Comparison of ENCODE assay signal across 18 cellular contexts in genomic region chr22:28548411-28548810, GRCh38.
"Had no signal": no experiment of that assay in that cellular context is flagged by ENCODE, and none has a peak within 500 bp of the region (broad histone marks: within the 10 kb centered on the region; RNA-seq: fewer than 3 reads in every experiment).

No MANE protein-coding gene starts in this region.

- H3K36me3 Mint-ChIP-seq: naive thymus-derived CD4-positive, alpha-beta T cell had no signal

- H3K27ac ChIP-seq: colonic mucosa, esophagus squamous epithelium, neutrophil, prostate gland, right lobe of liver, spleen, suprapubic skin, upper lobe of left lung had no signal

- H3K4me1 Mint-ChIP-seq: naive thymus-derived CD4-positive, alpha-beta T cell had no signal

- H3K27ac Mint-ChIP-seq: activated CD8-positive, alpha-beta T cell treated with anti-CD3 and anti-CD28 coated beads, Interleukin-2, amount 10 ng/mL, durations not matched to agents 7 days and 5 days; naive thymus-derived CD4-positive, alpha-beta T cell had no signal

- H3K4me1 ChIP-seq: colonic mucosa, esophagus squamous epithelium, prostate gland, right lobe of liver, spleen, upper lobe of left lung had no signal

- DNase-seq: activated CD4-positive, alpha-beta T cell treated with anti-CD3 and anti-CD28 coated beads for 4 hours; activated CD8-positive, alpha-beta memory T cell treated with anti-CD3 and anti-CD28 coated beads, Interleukin-2, amount 50 U/mL, for 48 hours; activated CD8-positive, alpha-beta T cell treated with anti-CD3 and anti-CD28 coated beads, Interleukin-2, amount 10 ng/mL, durations not matched to agents 7 days and 5 days; aorta; colonic mucosa; esophagus squamous epithelium; foreskin fibroblast; left colon; naive thymus-derived CD4-positive, alpha-beta T cell; right lobe of liver; spleen; stimulated activated CD4-positive, alpha-beta T cell treated with anti-CD3 and anti-CD28 coated beads, Interleukin-1b, Interleukin-23, amount 100 ng/mL, for 48 hours; stimulated activated naive CD8-positive, alpha-beta T cell treated with anti-CD3 and anti-CD28 coated beads, Interleukin-15, Interleukin-2, amounts not matched to agents 100 U/mL and 50 U/mL, for 24 hours; upper lobe of left lung had no signal

- H3K4me3 Mint-ChIP-seq: activated CD8-positive, alpha-beta T cell treated with anti-CD3 and anti-CD28 coated beads, Interleukin-2, amount 10 ng/mL, durations not matched to agents 7 days and 5 days; naive thymus-derived CD4-positive, alpha-beta T cell had no signal

- H3K4me3 ChIP-seq: colonic mucosa, esophagus squamous epithelium, lung, prostate gland, right lobe of liver, spleen, suprapubic skin, upper lobe of left lung had no signal

- H3K27me3 ChIP-seq: colonic mucosa, esophagus squamous epithelium, neutrophil, right lobe of liver, spleen, suprapubic skin, upper lobe of left lung had no signal

- H3K9me3 ChIP-seq: colonic mucosa, esophagus squamous epithelium, neutrophil, prostate gland, right lobe of liver, spleen, suprapubic skin, upper lobe of left lung had no signal

- H3K36me3 ChIP-seq: colonic mucosa, esophagus squamous epithelium, neutrophil, prostate gland, right lobe of liver, spleen, suprapubic skin, upper lobe of left lung had no signal
